20 cellular contexts compared by ENCODE assay signal in the genomic region with DNA sequence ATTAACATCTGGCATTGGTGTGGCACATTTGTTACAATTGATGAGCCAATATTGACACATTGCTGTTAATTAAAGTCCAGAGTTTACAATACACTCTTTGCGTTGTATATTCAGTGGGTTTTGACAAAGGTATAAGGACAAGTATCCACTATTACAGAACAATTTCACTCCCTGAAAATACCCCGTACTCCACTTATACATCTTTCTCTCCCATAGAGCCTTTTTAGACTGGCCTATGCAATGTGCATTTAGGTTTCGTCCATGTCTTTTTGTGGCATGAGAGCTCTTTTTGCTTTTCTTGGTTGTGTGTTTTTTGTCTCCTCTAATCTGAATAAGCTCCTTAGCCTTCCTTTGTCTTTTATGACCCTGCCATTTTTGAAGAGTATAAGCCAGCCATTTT. TPM values are rescaled to one million over a fixed set of nuclear protein-coding genes. Genes with fewer than 3 reads are reported as not detected.
DNase-seq lines count a peak whose midpoint lies in the region; ATAC-seq, FAIRE-seq and TF ChIP-seq lines count a peak whose summit lies in the region.
"Had no signal": no experiment of that assay in that cellular context is flagged by ENCODE, and none has a peak within 500 bp of the region (broad histone marks: within the 10 kb centered on the region; RNA-seq: fewer than 3 reads in every experiment).

No MANE protein-coding gene starts in this region.

- no peak overlapping the region for H3K4me2 ChIP-seq in K562 (ENCODE audit: insufficient read depth, low read length)

- no peak overlapping the region for H3K27ac Mint-ChIP-seq in T-helper 17 cell
- H3K27ac Mint-ChIP-seq: CD4-positive, CD25-positive, alpha-beta regulatory T cell; CD8-positive, alpha-beta memory T cell; H9; IgD-negative memory B cell had no signal

- TF ChIP-seq EP300 in K562 (IDR thresholded peaks at IDR 0.05; ENCODE audit: low read length), result no peak

- in situ Hi-C loops in K562 (cut with MboI), result no loop called here

- H3K4me1 ChIP-seq in K562 (replicated peaks in 1 of 2; ENCODE audit: control insufficient read depth in 2 of 2, insufficient read depth in 2 of 2, low read length in 2 of 2), result no peaks in the 10 kb centered on the region
- H3K4me1 ChIP-seq: BE2C had no signal

- H3K79me2 ChIP-seq in K562 (ENCODE audit: control insufficient read depth, insufficient read depth, low read length), result no peaks in the 10 kb centered on the region

- H4K20me1 ChIP-seq in K562 (replicated peaks; ENCODE audit: control insufficient read depth, insufficient read depth, low read length), result no peaks in the 10 kb centered on the region

- no peak for ATAC-seq in K562
- no peak for ATAC-seq in GM19395 (IDR thresholded peaks at IDR 0.05; ENCODE audit: unreplicated experiment)
- ATAC-seq in GM18502 (IDR thresholded peaks at IDR 0.05; ENCODE audit: poor library complexity, unreplicated experiment), result no peak
- no peak for ATAC-seq in HG03469 (IDR thresholded peaks at IDR 0.05; ENCODE audit: unreplicated experiment)
- no peak for ATAC-seq in T-helper 17 cell

- no peak for TF ChIP-seq CTCF in D721Med (IDR thresholded peaks at IDR 0.05; ENCODE audit: insufficient read depth, missing control alignments)
- TF ChIP-seq CTCF in K562 (IDR thresholded peaks at IDR 0.05 in 2 of 3, conservative IDR thresholded peaks at IDR 0.05 in 1 of 3; ENCODE audit: insufficient read depth in 2 of 3, low read depth in 1 of 3, low read length in 3 of 3), result no peak

- peak; percentile 82 for FAIRE-seq in D721Med (lab: Jason Lieb, UNC)
- peak; percentile 19 for FAIRE-seq in K562 (lab: Jason Lieb, UNC)
- FAIRE-seq: H1 had no signal

- no peak overlapping the region for H3K4me3 Mint-ChIP-seq in T-helper 17 cell
- H3K4me3 Mint-ChIP-seq: CD4-positive, CD25-positive, alpha-beta regulatory T cell; CD8-positive, alpha-beta memory T cell; H9; IgD-negative memory B cell had no signal

- H2AFZ ChIP-seq in K562 (ENCODE audit: low read depth, low read length), result no peak overlapping the region

- no peaks in the 10 kb centered on the region for H3K4me1 Mint-ChIP-seq in T-helper 17 cell
- H3K4me1 Mint-ChIP-seq: CD4-positive, CD25-positive, alpha-beta regulatory T cell; CD8-positive, alpha-beta memory T cell; IgD-negative memory B cell had no signal

- no TSS peak for BruUV-seq in K562 (replicated peaks; lab: Mats Ljungman, UMichigan)

- H3K27me3 ChIP-seq in K562 (ENCODE audit: control insufficient read depth in 2 of 2, insufficient read depth in 2 of 2, low read length in 2 of 2), result peaks cover 0 to 7% of the 10 kb centered on the region in 2 experiments; a peak in 3 of 5 replicates
- H3K27me3 ChIP-seq: BE2C had no signal

- H3K27ac ChIP-seq in K562 (ENCODE audit: extremely low read depth, low read depth, low read length), result no peak overlapping the region
- H3K27ac ChIP-seq: HL-60 had no signal

- H3K27me3 Mint-ChIP-seq in T-helper 17 cell, result peaks cover 15% of the 10 kb centered on the region
- H3K27me3 Mint-ChIP-seq: IgD-negative memory B cell had no signal

- no peaks in the 10 kb centered on the region for H3K36me3 Mint-ChIP-seq in T-helper 17 cell (ENCODE audit: low read depth)
- H3K36me3 Mint-ChIP-seq: CD4-positive, CD25-positive, alpha-beta regulatory T cell; CD8-positive, alpha-beta memory T cell; IgD-negative memory B cell had no signal

- TF ChIP-seq POLR2A in K562 (conservative IDR thresholded peaks at IDR 0.05), result no peak

- 7% methylated on average over 3 of the region's 3 CpGs for WGBS in K562 (ENCODE audit: insufficient coverage, low coverage, missing lambda C conversion rate)

- no peak for TF ChIP-seq RAD21 in K562 (CRISPR knock-in tag; conservative IDR thresholded peaks at IDR 0.05 in 1 of 2, IDR thresholded peaks at IDR 0.05 in 1 of 2)

- POLR2A ChIA-PET in K562 (lab: Yijun Ruan, JAX), result no interaction called here

- CTCF ChIA-PET in K562 (lab: Yijun Ruan, JAX; ENCODE audit: low intra/inter-chr PET ratio), result no interaction called here

- H3K36me3 ChIP-seq in K562 (ENCODE audit: control insufficient read depth, insufficient read depth, low read length), result no peaks in the 10 kb centered on the region
- H3K36me3 ChIP-seq: BE2C had no signal

- H3K9me1 ChIP-seq in K562 (ENCODE audit: control insufficient read depth, insufficient read depth, low read length), result no peaks in the 10 kb centered on the region

- DNase-seq in D721Med (ENCODE audit: insufficient read length, low spot score) (no peak), NCI-H146 (lab: John Stamatoyannopoulos, UW) (peak; percentile 30), NCI-H748 (lab: John Stamatoyannopoulos, UW; ENCODE audit: unreplicated experiment) (peak; percentile 79), K562 (ENCODE audit: extremely low read depth in 1 of 4, low spot score in 3 of 4) (no peak), T-helper 17 cell (no peak)
- DNase-seq: ACHN; BE2C; C1 segment of cervical spinal cord; CD4-positive, CD25-positive, alpha-beta regulatory T cell; CD8-positive, alpha-beta memory T cell; COR-L47; GDM1; H9; KG1 had no signal

- H3K9ac ChIP-seq in K562 (ENCODE audit: insufficient read depth in 1 of 2, low read depth in 2 of 2, low read length in 2 of 2), result no peak overlapping the region

- H3K9me3 ChIP-seq in K562 (replicated peaks; ENCODE audit: control insufficient read depth, insufficient read depth, low read depth, low read length) (no peaks in the 10 kb centered on the region), T-helper 17 cell (ENCODE audit: control insufficient read depth, low read length, poor library complexity, severe bottlenecking) (no peaks in the 10 kb centered on the region)
- H3K9me3 ChIP-seq: BE2C had no signal

- intact Hi-C loops in K562 (cut with micrococcal nuclease), result no loop called here

- H3K4me3 ChIP-seq in K562, result no peak overlapping the region

TF ChIP-seq in K562, 482 proteins besides CTCF, POLR2A, EP300 and RAD21:
- TF ChIP-seq KLF6 (CRISPR knock-in tag; IDR thresholded peaks at IDR 0.05; ENCODE audit: borderline replicate concordance) (no peak), POU5F1 (IDR thresholded peaks at IDR 0.05; ENCODE audit: borderline replicate concordance, low read depth, low read length, partially characterized antibody) (no peak), CTBP1 (IDR thresholded peaks at IDR 0.05; ENCODE audit: borderline replicate concordance) (no peak)

RNA-seq across cellular contexts. Expression of a gene that starts 40.6 kb away (rescaled TPM):
- 41.7 and 75.4 TPM in 2 replicates for total RNA-seq in K562 (2011; cell fraction: chromatin; rRNA removed; ENCODE audit: low replicate concordance)
- 21.2 and 22.3 TPM in 2 replicates for total RNA-seq in K562 (2011; cell fraction: nucleolus; rRNA removed)
- total RNA-seq in K562 (2011; cell fraction: nucleoplasm; rRNA removed), result 32.4 and 40.6 TPM in 2 replicates
- total RNA-seq in K562 (2014; rRNA removed) (31.3 and 33.8 TPM in 2 replicates), K562 (2014; rRNA removed; fragmentation: Illumina TruSeq; extraction: Trizol) (102 and 117 TPM in 2 replicates), K562 (2015; rRNA removed; fragmentation: Illumina TruSeq; extraction: Trizol) (67.8 and 73.0 TPM in 2 replicates), K562 (2021) (51.7 and 54.3 TPM in 2 replicates), T-helper 17 cell (10 to 100 TPM; 25.5 to 26.8 TPM)
- polyA plus RNA-seq in K562 (2011; rRNA removed) (46.1 and 61.2 TPM in 2 replicates), K562 (2014; fragmentation: Illumina TruSeq; extraction: Trizol) (54.4 and 57.9 TPM in 2 replicates), K562 (2014; fragmentation: Nextera tagmentation; extraction: Ambion mirVana) (10 to 100 TPM; 77.3 to 82.4 TPM), K562 (2014; rRNA removed) (40.9 and 48.5 TPM in 2 replicates)
- polyA plus RNA-seq in K562 (2011; cell fraction: cytosol; rRNA removed), result 11.2 and 18.7 TPM in 2 replicates
- polyA plus RNA-seq in K562 (2011; cell fraction: nucleus; rRNA removed), result 10.7 and 14.4 TPM in 2 replicates
- 45.5 and 52.4 TPM in 2 replicates for polyA plus RNA-seq in K562 (2012)
- polyA minus RNA-seq in K562 (2011; rRNA and poly(A)+ RNA removed), result 157 and 166 TPM in 2 replicates
- 25.9 and 29.5 TPM in 2 replicates for polyA minus RNA-seq in K562 (2011; cell fraction: cytosol; rRNA and poly(A)+ RNA removed)
- polyA minus RNA-seq in K562 (2011; cell fraction: nucleus; rRNA and poly(A)+ RNA removed), result 23.6 and 55.8 TPM in 2 replicates

Comparison
In these comparisons a context has a peak if more than half of its experiments do, and no peak if none do; other contexts are left out.
1. DNase-seq: peak in NCI-H146 (single experiment) and NCI-H748 (single experiment); none in D721Med (single experiment), K562 (0 of 4) and T-helper 17 cell (0 of 3).